In the genomic region with DNA sequence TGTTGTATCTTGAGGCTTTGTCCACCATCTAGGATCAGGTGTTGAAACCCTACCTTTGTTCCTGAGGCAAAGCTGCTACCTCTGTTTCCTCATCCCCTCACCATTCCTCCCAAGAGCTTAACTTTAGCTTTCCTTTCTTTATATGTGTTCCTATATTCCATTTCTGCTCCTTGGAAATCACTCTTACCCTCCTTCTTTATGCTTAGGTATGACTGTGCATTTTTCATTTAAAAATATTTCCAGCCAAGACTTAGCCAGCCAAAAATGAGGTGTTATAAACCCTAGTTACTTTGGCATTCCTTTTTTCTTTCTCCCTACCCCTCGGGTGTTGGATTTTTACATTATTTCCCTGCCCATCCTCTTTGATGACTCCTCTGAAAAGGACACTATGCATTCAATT, we compare ENCODE assay signal across 7 cellular contexts. TPM values are rescaled to one million over a fixed set of nuclear protein-coding genes. Genes with fewer than 3 reads are reported as not detected.
"Had no signal": no experiment of that assay in that cellular context is flagged by ENCODE, and none has a peak within 500 bp of the region (broad histone marks: within the 10 kb centered on the region; RNA-seq: fewer than 3 reads in every experiment).

No MANE protein-coding gene starts in this region.

- FAIRE-seq: HTR-8/SVneo had no signal

- H3K9ac ChIP-seq: KMS-11 had no signal

- H3K27ac ChIP-seq: HL-60, KMS-11 had no signal

- DNase-seq: KBM-7, KG1 had no signal

- H3K4me2 ChIP-seq: KMS-11 had no signal

RNA-seq across cellular contexts. Expression of a gene that starts 57.7 kb away (rescaled TPM):
- total RNA-seq: HT-29, HT1080 had no signal
